In the genomic region with DNA sequence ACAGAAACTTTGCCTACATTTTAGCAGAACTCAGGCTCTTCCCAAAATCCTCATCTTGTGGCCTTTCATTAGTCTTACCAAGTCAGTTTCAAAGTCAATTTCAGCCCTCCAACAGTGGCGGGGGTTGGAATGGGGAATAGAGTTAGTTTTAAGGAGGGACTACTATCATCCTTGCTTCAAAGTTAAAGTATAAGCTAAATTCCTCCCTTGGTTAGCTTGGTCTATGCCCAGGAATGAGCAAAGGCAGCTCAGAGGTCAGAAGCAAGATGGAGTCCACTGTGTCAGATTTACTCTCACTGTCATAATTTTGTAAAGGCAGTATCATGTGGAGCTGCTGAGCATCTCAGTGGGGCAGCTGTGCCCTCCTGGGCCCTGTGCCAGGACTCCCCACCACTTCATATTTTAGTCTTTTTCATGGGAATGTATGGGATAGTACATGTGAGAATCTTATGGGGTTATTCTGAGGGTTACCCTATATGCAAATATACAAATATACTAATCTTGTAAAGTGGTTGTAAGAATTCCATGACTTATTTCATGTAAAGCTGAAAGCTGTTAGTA, we compare ENCODE assay signal across 23 cellular contexts.
DNase-seq lines count a peak whose midpoint lies in the region; ATAC-seq, FAIRE-seq and TF ChIP-seq lines count a peak whose summit lies in the region.
"Had no signal": no experiment of that assay in that cellular context is flagged by ENCODE, and none has a peak within 500 bp of the region (broad histone marks: within the 10 kb centered on the region; RNA-seq: fewer than 3 reads in every experiment).

No MANE protein-coding gene starts in this region.

- peak overlapping the region; percentile 88 for H3K27ac Mint-ChIP-seq in astrocyte (ENCODE audit: unreplicated experiment)
- no peak overlapping the region for H3K27ac Mint-ChIP-seq in activated T-helper 2 cell treated with anti-CD3 and anti-CD28 coated beads, Interferon-gamma antibody, Interleukin-2, Interleukin-4, amounts not matched to agents 10 μg/mL and 5 μg/mL and 100 μg/mL, durations not matched to agents 14 hours and 24 hours and 36 hours
- H3K27ac Mint-ChIP-seq: activated CD8-positive, alpha-beta T cell treated with anti-CD3 and anti-CD28 coated beads for 36 hours; CD4-positive, alpha-beta memory T cell had no signal

- no peaks in the 10 kb centered on the region for H3K27me3 ChIP-seq in astrocyte (ENCODE audit: insufficient read depth, low read length)
- H3K27me3 ChIP-seq: heart right ventricle had no signal

- peak overlapping the region; percentile 47 for H3K27ac ChIP-seq in astrocyte (ENCODE audit: low read depth, low read length)
- H3K27ac ChIP-seq: heart right ventricle, prostate gland had no signal

- peak overlapping the region; percentile 30 for H3K4me2 ChIP-seq in astrocyte (ENCODE audit: low read length)

- in situ Hi-C loops in ACHN (cut with HindIII; ENCODE audit: low pct_ligation_motif_present, low pct_unique_long_range_greater_than_20kb, low sequenced_read_pairs) = no loop called here

- peaks cover 6% of the 10 kb centered on the region for H3K9me3 Mint-ChIP-seq in astrocyte (ENCODE audit: unreplicated experiment)
- no peaks in the 10 kb centered on the region for H3K9me3 Mint-ChIP-seq in activated T-helper 2 cell treated with anti-CD3 and anti-CD28 coated beads, Interferon-gamma antibody, Interleukin-2, Interleukin-4, amounts not matched to agents 10 μg/mL and 5 μg/mL and 100 μg/mL, durations not matched to agents 14 hours and 24 hours and 36 hours
- H3K9me3 Mint-ChIP-seq: activated CD8-positive, alpha-beta T cell treated with anti-CD3 and anti-CD28 coated beads for 36 hours; CD4-positive, alpha-beta memory T cell had no signal

- H2AFZ ChIP-seq in astrocyte (ENCODE audit: low read depth, low read length) = no peak overlapping the region

- no peak for TF ChIP-seq CTCF in astrocyte (IDR thresholded peaks at IDR 0.05; ENCODE audit: insufficient read depth, low read depth, low read length)

- FAIRE-seq in astrocyte (lab: Jason Lieb, UNC) = peak; percentile 67
- FAIRE-seq: bronchial epithelial cell had no signal

- no peaks in the 10 kb centered on the region for H3K27me3 Mint-ChIP-seq in astrocyte (ENCODE audit: low read depth, unreplicated experiment)
- no peaks in the 10 kb centered on the region for H3K27me3 Mint-ChIP-seq in activated T-helper 2 cell treated with anti-CD3 and anti-CD28 coated beads, Interferon-gamma antibody, Interleukin-2, Interleukin-4, amounts not matched to agents 10 μg/mL and 5 μg/mL and 100 μg/mL, durations not matched to agents 14 hours and 24 hours and 36 hours (ENCODE audit: low read depth)
- H3K27me3 Mint-ChIP-seq: activated CD8-positive, alpha-beta T cell treated with anti-CD3 and anti-CD28 coated beads for 36 hours had no signal

- no peak overlapping the region for H3K9ac ChIP-seq in astrocyte (ENCODE audit: low read length)

- DNase-seq in ACHN = peak; percentile 26
- peak; percentile 13 for DNase-seq in HK-2 (ENCODE audit: unreplicated experiment)
- DNase-seq in astrocyte (ENCODE audit: low read depth) = no peak
- peak; percentile 71 for DNase-seq in kidney tubule cell (ENCODE audit: low spot score)
- no peak for DNase-seq in activated T-helper 2 cell treated with anti-CD3 and anti-CD28 coated beads, Interferon-gamma antibody, Interleukin-2, Interleukin-4, amounts not matched to agents 10 μg/mL and 5 μg/mL and 100 μg/mL, durations not matched to agents 14 hours and 24 hours and 36 hours (ENCODE audit: low spot score)
- no peak for DNase-seq in NCI-H2171 treated with DMSO at 0.1 percent for 48 hours (lab: John Stamatoyannopoulos, UW)
- DNase-seq in iPS-NIHi7 (ENCODE audit: extremely low spot score) = no peak
- DNase-seq: activated CD8-positive, alpha-beta T cell treated with anti-CD3 and anti-CD28 coated beads for 36 hours; activated gamma-delta T cell treated with Interleukin-2 at 50 U/mL for 16 hours; CD4-positive, alpha-beta memory T cell; DMS79; KG1; MV-4-11; NCI-H2029 treated with DMSO at 0.1 percent for 48 hours; NK-92 treated with Interleukin-12 subunit alpha and Interleukin-12 subunit beta, amount 100 ng/mL, for 24 hours; stimulated activated naive CD8-positive, alpha-beta T cell treated with anti-CD3 and anti-CD28 coated beads, Interleukin-15, Interleukin-2, amounts not matched to agents 100 U/mL and 50 U/mL, for 24 hours had no signal

- intact Hi-C loops in activated T-helper 2 cell treated with anti-CD3 and anti-CD28 coated beads, Interferon-gamma antibody, Interleukin-2, Interleukin-4, amounts not matched to agents 10 μg/mL and 5 μg/mL and 100 μg/mL, durations not matched to agents 14 hours and 24 hours and 36 hours (cut with micrococcal nuclease) = no loop called here

- no peaks in the 10 kb centered on the region for H3K36me3 ChIP-seq in astrocyte (ENCODE audit: insufficient read depth, low read length)
- H3K36me3 ChIP-seq: heart right ventricle, prostate gland had no signal

- ATAC-seq in HG02970 (IDR thresholded peaks at IDR 0.05; ENCODE audit: low FRiP score, unreplicated experiment) = no peak
- ATAC-seq: activated CD8-positive, alpha-beta T cell treated with anti-CD3 and anti-CD28 coated beads for 36 hours; Panc1; stimulated activated naive CD8-positive, alpha-beta T cell treated with anti-CD3 and anti-CD28 coated beads, Interleukin-15, Interleukin-2, amounts not matched to agents 100 U/mL and 50 U/mL, for 24 hours had no signal

- H3K79me2 ChIP-seq in astrocyte (ENCODE audit: insufficient read depth, low read length) = no peaks in the 10 kb centered on the region

- H3K4me3 ChIP-seq in astrocyte (ENCODE audit: insufficient read depth, low read depth, low read length) = no peak overlapping the region
- H3K4me3 ChIP-seq: heart right ventricle, mucosa of descending colon, prostate gland had no signal

- peaks cover 3% of the 10 kb centered on the region for H3K9me3 ChIP-seq in astrocyte (ENCODE audit: insufficient read depth, low read depth, low read length)
- H3K9me3 ChIP-seq: heart right ventricle, mucosa of descending colon, prostate gland had no signal

- H3K4me3 Mint-ChIP-seq in astrocyte (ENCODE audit: unreplicated experiment) = no peak overlapping the region
- no peak overlapping the region for H3K4me3 Mint-ChIP-seq in activated T-helper 2 cell treated with anti-CD3 and anti-CD28 coated beads, Interferon-gamma antibody, Interleukin-2, Interleukin-4, amounts not matched to agents 10 μg/mL and 5 μg/mL and 100 μg/mL, durations not matched to agents 14 hours and 24 hours and 36 hours (ENCODE audit: low read depth)
- H3K4me3 Mint-ChIP-seq: activated CD8-positive, alpha-beta T cell treated with anti-CD3 and anti-CD28 coated beads for 36 hours; CD4-positive, alpha-beta memory T cell; neural crest cell had no signal

- H4K20me1 ChIP-seq in astrocyte (ENCODE audit: insufficient read depth, low read length) = no peaks in the 10 kb centered on the region

- peaks cover 21% of the 10 kb centered on the region for H3K4me1 ChIP-seq in astrocyte (ENCODE audit: insufficient read depth, low read length)
- H3K4me1 ChIP-seq: prostate gland had no signal

- H3K36me3 Mint-ChIP-seq in astrocyte (ENCODE audit: low read depth, unreplicated experiment) = no peaks in the 10 kb centered on the region
- no peaks in the 10 kb centered on the region for H3K36me3 Mint-ChIP-seq in activated T-helper 2 cell treated with anti-CD3 and anti-CD28 coated beads, Interferon-gamma antibody, Interleukin-2, Interleukin-4, amounts not matched to agents 10 μg/mL and 5 μg/mL and 100 μg/mL, durations not matched to agents 14 hours and 24 hours and 36 hours (ENCODE audit: low read depth)
- H3K36me3 Mint-ChIP-seq: CD4-positive, alpha-beta memory T cell had no signal

- peaks cover 35% of the 10 kb centered on the region for H3K4me1 Mint-ChIP-seq in astrocyte (ENCODE audit: low read depth, unreplicated experiment)
- no peaks in the 10 kb centered on the region for H3K4me1 Mint-ChIP-seq in activated T-helper 2 cell treated with anti-CD3 and anti-CD28 coated beads, Interferon-gamma antibody, Interleukin-2, Interleukin-4, amounts not matched to agents 10 μg/mL and 5 μg/mL and 100 μg/mL, durations not matched to agents 14 hours and 24 hours and 36 hours (ENCODE audit: low read depth)
- H3K4me1 Mint-ChIP-seq: CD4-positive, alpha-beta memory T cell had no signal

Comparison
In these comparisons a context has a peak if more than half of its experiments do, and no peak if none do; other contexts are left out.
1. DNase-seq: peak in ACHN (single experiment), HK-2 (single experiment) and kidney tubule cell (single experiment); none in astrocyte (single experiment), activated T-helper 2 cell treated with anti-CD3 and anti-CD28 coated beads, Interferon-gamma antibody, Interleukin-2, Interleukin-4, amounts not matched to agents 10 μg/mL and 5 μg/mL and 100 μg/mL, durations not matched to agents 14 hours and 24 hours and 36 hours (single experiment), NCI-H2171 treated with DMSO at 0.1 percent for 48 hours (single experiment) and iPS-NIHi7 (single experiment).